In the genomic region with DNA sequence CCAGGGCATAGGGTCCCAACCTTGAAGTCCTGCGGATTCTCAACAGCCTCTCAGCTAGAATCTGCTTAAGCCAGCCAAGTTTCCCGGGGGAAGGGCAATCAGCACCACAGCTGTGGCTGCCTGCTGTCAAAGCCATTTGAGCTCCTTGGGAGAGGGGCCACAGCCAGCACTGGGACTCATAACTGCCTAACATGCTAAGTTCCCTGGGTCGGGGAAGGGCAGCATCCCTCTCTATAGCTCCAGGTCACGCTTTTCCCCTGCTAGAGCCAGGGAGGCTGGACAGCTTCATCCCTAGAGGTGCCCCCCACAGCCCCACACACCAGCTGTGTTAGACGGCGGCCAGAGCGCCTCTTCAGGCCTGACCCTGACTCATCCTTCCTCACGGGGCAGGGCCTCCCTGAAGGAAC, we compare ENCODE assay signal across 1 cellular context.
TF ChIP-seq lines count a peak whose summit lies in the region.

No MANE protein-coding gene starts in this region.

TF ChIP-seq in IMR-90, 13 proteins besides CTCF, POLR2A, EP300 and RAD21:
- TF ChIP-seq RFX5 (IDR thresholded peaks at IDR 0.05; ENCODE audit: low read depth, low read length) = no peak
- TF ChIP-seq RCOR1 (IDR thresholded peaks at IDR 0.05; ENCODE audit: insufficient replicate concordance, low read length) = no peak
- TF ChIP-seq, protein P1, sequence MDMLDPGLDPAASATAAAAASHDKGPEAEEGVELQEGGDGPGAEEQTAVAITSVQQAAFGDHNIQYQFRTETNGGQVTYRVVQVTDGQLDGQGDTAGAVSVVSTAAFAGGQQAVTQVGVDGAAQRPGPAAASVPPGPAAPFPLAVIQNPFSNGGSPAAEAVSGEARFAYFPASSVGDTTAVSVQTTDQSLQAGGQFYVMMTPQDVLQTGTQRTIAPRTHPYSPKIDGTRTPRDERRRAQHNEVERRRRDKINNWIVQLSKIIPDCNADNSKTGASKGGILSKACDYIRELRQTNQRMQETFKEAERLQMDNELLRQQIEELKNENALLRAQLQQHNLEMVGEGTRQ (IDR thresholded peaks at IDR 0.05; ENCODE audit: low read depth, low read length) = no peak
- TF ChIP-seq NFE2L2 (IDR thresholded peaks at IDR 0.05; ENCODE audit: low read depth, low read length) = no peak
- no peak for TF ChIP-seq CEBPB (IDR thresholded peaks at IDR 0.05; ENCODE audit: low read depth, low read length)
- no peak for TF ChIP-seq FOS (IDR thresholded peaks at IDR 0.05; ENCODE audit: low read depth, low read length)
- no peak for TF ChIP-seq SMC3 (IDR thresholded peaks at IDR 0.05; ENCODE audit: low read depth, low read length)
- TF ChIP-seq, protein P2, sequence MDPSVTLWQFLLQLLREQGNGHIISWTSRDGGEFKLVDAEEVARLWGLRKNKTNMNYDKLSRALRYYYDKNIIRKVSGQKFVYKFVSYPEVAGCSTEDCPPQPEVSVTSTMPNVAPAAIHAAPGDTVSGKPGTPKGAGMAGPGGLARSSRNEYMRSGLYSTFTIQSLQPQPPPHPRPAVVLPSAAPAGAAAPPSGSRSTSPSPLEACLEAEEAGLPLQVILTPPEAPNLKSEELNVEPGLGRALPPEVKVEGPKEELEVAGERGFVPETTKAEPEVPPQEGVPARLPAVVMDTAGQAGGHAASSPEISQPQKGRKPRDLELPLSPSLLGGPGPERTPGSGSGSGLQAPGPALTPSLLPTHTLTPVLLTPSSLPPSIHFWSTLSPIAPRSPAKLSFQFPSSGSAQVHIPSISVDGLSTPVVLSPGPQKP (IDR thresholded peaks at IDR 0.05; ENCODE audit: borderline replicate concordance, low read depth, low read length) = no peak
- TF ChIP-seq MAFK (IDR thresholded peaks at IDR 0.05; ENCODE audit: low read depth, low read length) = no peak
- no peak for TF ChIP-seq MXI1 (IDR thresholded peaks at IDR 0.05; ENCODE audit: borderline replicate concordance, low read depth, low read length)
- TF ChIP-seq MAZ (IDR thresholded peaks at IDR 0.05; ENCODE audit: borderline replicate concordance, low read depth, low read length) = no peak
- no peak for TF ChIP-seq CHD1 (IDR thresholded peaks at IDR 0.05; ENCODE audit: low read depth, low read length)
- TF ChIP-seq BHLHE40 (IDR thresholded peaks at IDR 0.05; ENCODE audit: low read depth, low read length) = no peak
